Comparison of ENCODE assay signal across 8 cellular contexts in the genomic region with DNA sequence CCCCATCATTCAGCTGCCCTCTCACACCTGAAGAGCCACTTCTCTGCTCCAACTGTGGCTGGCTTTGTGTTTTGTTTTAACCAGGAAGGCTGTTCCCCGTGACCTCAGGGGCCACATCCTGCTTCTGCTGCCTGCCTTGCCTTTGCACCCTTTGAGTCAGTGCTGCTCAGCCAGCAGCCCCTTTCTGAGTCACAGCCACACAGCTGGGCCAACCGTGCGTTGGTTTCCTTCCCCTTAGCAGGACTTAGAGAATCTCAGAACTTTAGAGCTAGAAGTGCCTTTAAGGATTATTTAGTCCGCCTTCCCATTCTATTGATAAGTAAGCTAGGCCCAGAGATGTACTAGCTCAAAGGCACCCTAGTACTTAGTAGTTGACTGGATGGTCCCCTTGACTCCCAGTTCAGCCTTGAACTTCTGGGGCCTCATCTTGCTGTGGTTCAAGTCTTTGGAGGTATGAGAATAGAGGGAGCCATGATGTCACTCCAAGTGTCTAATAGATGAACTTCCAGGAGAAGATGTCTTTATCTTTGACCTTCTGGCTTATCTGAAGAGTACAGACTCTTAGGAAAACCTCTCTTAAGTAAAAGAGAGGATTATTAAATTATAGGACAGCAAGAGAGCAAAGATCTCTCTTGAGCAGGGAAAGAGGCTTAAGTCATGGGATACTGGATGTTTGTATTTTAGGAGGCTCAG. TPM values are rescaled to one million over a fixed set of nuclear protein-coding genes. Genes with fewer than 3 reads are reported as not detected.
DNase-seq lines count a peak whose midpoint lies in the region; ATAC-seq, FAIRE-seq and TF ChIP-seq lines count a peak whose summit lies in the region.

No MANE protein-coding gene starts in this region.

- H3K23me2 ChIP-seq in H9 (ENCODE audit: insufficient read length, low read depth, low read length, poor library complexity, severe bottlenecking) = no peaks in the 10 kb centered on the region

- no peaks in the 10 kb centered on the region for H3K9me3 ChIP-seq in astrocyte (ENCODE audit: insufficient read depth, low read depth, low read length)
- no peaks in the 10 kb centered on the region for H3K9me3 ChIP-seq in H9 (ENCODE audit: control insufficient read depth, low read depth, low read length)

- DNase-seq in GM19238 (ENCODE audit: insufficient read length, low spot score) = peak; percentile 78
- DNase-seq in T-helper 9 cell = peak; percentile 76
- peak; percentile 82 for DNase-seq in astrocyte (ENCODE audit: low read depth)
- peak; percentile 56 for DNase-seq in medulla oblongata (ENCODE audit: extremely low spot score)
- peak; percentile 62 to 89 for DNase-seq in stimulated activated effector memory CD8-positive, alpha-beta T cell treated with anti-CD3 and anti-CD28 coated beads, Interleukin-12 subunit alpha, Interleukin-12 subunit beta, amount 100 ng/mL, for 72 hours (ENCODE audit: low spot score in 2 of 2)
- no peak for DNase-seq in H9
- DNase-seq in foreskin melanocyte = no peak

- H3K4ac ChIP-seq in H9 (ENCODE audit: low read depth, low read length) = no peak overlapping the region

- H2BK15ac ChIP-seq in H9 (ENCODE audit: low read depth, low read length) = no peak overlapping the region

- no peak overlapping the region for H3K23ac ChIP-seq in H9 (ENCODE audit: insufficient read length, low read depth, low read length)

- no peaks in the 10 kb centered on the region for H3K36me3 Mint-ChIP-seq in astrocyte (ENCODE audit: low read depth, unreplicated experiment)
- peaks cover 100% of the 10 kb centered on the region for H3K36me3 Mint-ChIP-seq in stimulated activated effector memory CD8-positive, alpha-beta T cell treated with anti-CD3 and anti-CD28 coated beads, Interleukin-12 subunit alpha, Interleukin-12 subunit beta, amount 100 ng/mL, for 72 hours
- no peaks in the 10 kb centered on the region for H3K36me3 Mint-ChIP-seq in H9 (ENCODE audit: insufficient read depth in 1 of 3, low read depth in 3 of 3)

- H3K9ac ChIP-seq in astrocyte (ENCODE audit: low read length) (no peak overlapping the region), H9 (ENCODE audit: extremely low read depth, insufficient read length, low read length) (no peak overlapping the region)

- WGBS in H9 (ENCODE audit: extremely low coverage, insufficient read length, low lambda C conversion rate) = no CpG with 5 or more reads among the region's 4 CpGs

- H3K56ac ChIP-seq in H9 (ENCODE audit: insufficient read length, low read depth, low read length) = no peak overlapping the region

- peaks cover 5% of the 10 kb centered on the region for H3K27me3 Mint-ChIP-seq in astrocyte (ENCODE audit: low read depth, unreplicated experiment)
- peaks cover 28% of the 10 kb centered on the region for H3K27me3 Mint-ChIP-seq in H9 (ENCODE audit: low read depth)

- no peak overlapping the region for H4K5ac ChIP-seq in H9 (ENCODE audit: insufficient read length, low read depth, low read length)

- H3K9me3 Mint-ChIP-seq in astrocyte (ENCODE audit: unreplicated experiment) (no peaks in the 10 kb centered on the region), H9 (no peaks in the 10 kb centered on the region; a peak in 2 of 5 replicates)
- no peaks in the 10 kb centered on the region for H3K9me3 Mint-ChIP-seq in stimulated activated effector memory CD8-positive, alpha-beta T cell treated with anti-CD3 and anti-CD28 coated beads, Interleukin-12 subunit alpha, Interleukin-12 subunit beta, amount 100 ng/mL, for 72 hours

- no peak overlapping the region for H3K18ac ChIP-seq in H9 (ENCODE audit: insufficient read length, low read depth, low read length)

- H3K79me2 ChIP-seq in astrocyte (ENCODE audit: insufficient read depth, low read length) (no peaks in the 10 kb centered on the region), H9 (ENCODE audit: insufficient read depth, low read length) (no peaks in the 10 kb centered on the region)

- FAIRE-seq in astrocyte (lab: Jason Lieb, UNC) = no peak

- no peaks in the 10 kb centered on the region for H3K36me3 ChIP-seq in astrocyte (ENCODE audit: insufficient read depth, low read length)

- H3K4me1 ChIP-seq in astrocyte (ENCODE audit: insufficient read depth, low read length) = peaks cover 16% of the 10 kb centered on the region
- no peaks in the 10 kb centered on the region for H3K4me1 ChIP-seq in H9 (ENCODE audit: insufficient read depth, low read length)

- H3K27me3 ChIP-seq in astrocyte (ENCODE audit: insufficient read depth, low read length) (no peaks in the 10 kb centered on the region), H9 (ENCODE audit: insufficient read depth, low read length) (no peaks in the 10 kb centered on the region)

- no peak overlapping the region for H3T11ph ChIP-seq in H9 (ENCODE audit: low read length)

- no peak overlapping the region for H2BK120ac ChIP-seq in H9 (ENCODE audit: low read depth, low read length, poor library complexity, severe bottlenecking)

- TF ChIP-seq CTCF in astrocyte (IDR thresholded peaks at IDR 0.05; ENCODE audit: insufficient read depth, low read depth, low read length) = no peak
- TF ChIP-seq CTCF in H9 (conservative IDR thresholded peaks at IDR 0.05) = no peak

- H2BK12ac ChIP-seq in H9 (ENCODE audit: insufficient read length, low read depth, low read length) = no peak overlapping the region

- H3K27ac ChIP-seq in astrocyte (ENCODE audit: low read depth, low read length) (peak overlapping the region; percentile 32), H9 (ENCODE audit: insufficient read length, low read depth, low read length) (no peak overlapping the region)

- H4K20me1 ChIP-seq in astrocyte (ENCODE audit: insufficient read depth, low read length) = no peaks in the 10 kb centered on the region
- no peaks in the 10 kb centered on the region for H4K20me1 ChIP-seq in H9 (ENCODE audit: control insufficient read depth, insufficient read depth, insufficient read length)

- H4K8ac ChIP-seq in H9 (replicated peaks; ENCODE audit: insufficient read length, low read depth, low read length) = no peak overlapping the region

- H2AK5ac ChIP-seq in H9 (ENCODE audit: insufficient read length, low read length) = no peak overlapping the region

- no peak overlapping the region for H3K14ac ChIP-seq in H9 (ENCODE audit: insufficient read depth, low read length)

- H3K4me2 ChIP-seq in astrocyte (ENCODE audit: low read length) (peak overlapping the region; percentile 43), H9 (ENCODE audit: insufficient read depth, insufficient read length, low read length) (no peak overlapping the region)

- H2AFZ ChIP-seq in astrocyte (ENCODE audit: low read depth, low read length) = no peak overlapping the region
- no peak overlapping the region for H2AFZ ChIP-seq in H9 (ENCODE audit: low read length)

- H4K91ac ChIP-seq in H9 (ENCODE audit: insufficient read length, low read depth, low read length) = no peak overlapping the region

- peak; percentile 90 for ATAC-seq in HG03280 (IDR thresholded peaks at IDR 0.05; ENCODE audit: unreplicated experiment)
- ATAC-seq in stimulated activated effector memory CD8-positive, alpha-beta T cell treated with anti-CD3 and anti-CD28 coated beads, Interleukin-12 subunit alpha, Interleukin-12 subunit beta, amount 100 ng/mL, for 72 hours = peak; percentile 93

- H3K27ac Mint-ChIP-seq in astrocyte (ENCODE audit: unreplicated experiment) (peak overlapping the region; percentile 75), H9 (no peak overlapping the region)
- peak overlapping the region; percentile 94 for H3K27ac Mint-ChIP-seq in stimulated activated effector memory CD8-positive, alpha-beta T cell treated with anti-CD3 and anti-CD28 coated beads, Interleukin-12 subunit alpha, Interleukin-12 subunit beta, amount 100 ng/mL, for 72 hours

- no peak overlapping the region for H3K4me3 ChIP-seq in astrocyte (ENCODE audit: insufficient read depth, low read depth, low read length)

- H3K4me1 Mint-ChIP-seq in astrocyte (ENCODE audit: low read depth, unreplicated experiment) (peaks cover 6% of the 10 kb centered on the region), H9 (peaks cover 3 to 9% of the 10 kb centered on the region in 2 experiments; a peak in 2 of 4 replicates)
- H3K4me1 Mint-ChIP-seq in stimulated activated effector memory CD8-positive, alpha-beta T cell treated with anti-CD3 and anti-CD28 coated beads, Interleukin-12 subunit alpha, Interleukin-12 subunit beta, amount 100 ng/mL, for 72 hours = peaks cover 62% of the 10 kb centered on the region

- H3K79me1 ChIP-seq in H9 (ENCODE audit: insufficient read depth, low read depth, low read length, poor library complexity, severe bottlenecking) = no peaks in the 10 kb centered on the region

- no peak overlapping the region for H2BK20ac ChIP-seq in H9 (ENCODE audit: low read depth, low read length, poor library complexity, severe bottlenecking)

- H2BK5ac ChIP-seq in H9 (ENCODE audit: insufficient read length, low read length) = no peak overlapping the region

- H3K4me3 Mint-ChIP-seq in astrocyte (ENCODE audit: unreplicated experiment) (no peak overlapping the region), H9 (no peak overlapping the region)
- peak overlapping the region; percentile 73 for H3K4me3 Mint-ChIP-seq in stimulated activated effector memory CD8-positive, alpha-beta T cell treated with anti-CD3 and anti-CD28 coated beads, Interleukin-12 subunit alpha, Interleukin-12 subunit beta, amount 100 ng/mL, for 72 hours

RNA-seq across cellular contexts. Expression of a gene that starts 8.0 kb away (rescaled TPM):
- total RNA-seq in astrocyte = 0.82 and 1.2 TPM in 2 replicates
- total RNA-seq in H9 (2021) = 0.46 TPM in 1 of 2 replicates, not detected in the other

Comparison
In these comparisons a context has a peak if more than half of its experiments do, and no peak if none do; other contexts are left out.
1. DNase-seq: peak in GM19238 (single experiment), T-helper 9 cell (single experiment), astrocyte (single experiment), medulla oblongata (single experiment) and stimulated activated effector memory CD8-positive, alpha-beta T cell treated with anti-CD3 and anti-CD28 coated beads, Interleukin-12 subunit alpha, Interleukin-12 subunit beta, amount 100 ng/mL, for 72 hours (2 of 2); none in H9 (single experiment) and foreskin melanocyte (single experiment).
2. H3K27ac Mint-ChIP-seq: peak in astrocyte (single experiment) and stimulated activated effector memory CD8-positive, alpha-beta T cell treated with anti-CD3 and anti-CD28 coated beads, Interleukin-12 subunit alpha, Interleukin-12 subunit beta, amount 100 ng/mL, for 72 hours (single experiment); none in H9 (0 of 3).